Comparison of ENCODE assay signal across 11 cellular contexts in the genomic region with DNA sequence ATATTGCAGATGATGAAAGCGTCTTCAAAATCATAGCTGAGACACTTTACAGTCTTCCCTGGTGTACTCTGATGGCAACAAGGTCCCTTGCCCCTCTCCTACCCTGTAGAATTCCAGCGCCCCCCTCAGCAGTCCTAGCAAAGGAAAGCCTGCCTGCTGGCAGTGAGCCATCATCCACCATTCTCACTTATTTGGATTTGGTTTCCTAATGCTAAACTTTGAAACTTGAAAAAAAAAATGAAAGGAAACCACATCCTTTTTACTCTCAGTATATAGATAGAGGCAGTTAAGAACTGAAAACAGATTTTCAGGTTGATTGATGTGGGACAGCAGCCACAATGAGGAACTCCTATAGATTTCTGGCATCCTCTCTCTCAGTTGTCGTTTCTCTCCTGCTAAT. TPM values are rescaled to one million over a fixed set of nuclear protein-coding genes. Genes with fewer than 3 reads are reported as not detected.
A peak's percentile ranks its signal among the peaks of the same experiment; 100 is the strongest.
DNase-seq lines count a peak whose midpoint lies in the region; ATAC-seq and TF ChIP-seq lines count a peak whose summit lies in the region.
"Had no signal": no experiment of that assay in that cellular context is flagged by ENCODE, and none has a peak within 500 bp of the region (broad histone marks: within the 10 kb centered on the region; RNA-seq: fewer than 3 reads in every experiment).

A gene (plus strand): TSS at position 302 of the 400 bp plus-strand sequence. CDS start 37 bp downstream, at position 339.

- TF ChIP-seq CTCF in natural killer cell (IDR thresholded peaks at IDR 0.05) (no peak), endodermal cell (conservative IDR thresholded peaks at IDR 0.05) (no peak), gastroesophageal sphincter (IDR thresholded peaks at IDR 0.05) (no peak)

- H3K9me3 ChIP-seq in endodermal cell (ENCODE audit: control insufficient read depth, low read length) (no peaks in the 10 kb centered on the region), gastroesophageal sphincter (peaks cover 0 to 3% (median 0%) of the 10 kb centered on the region in 3 donors)

- peak within 1 kb of the TSS; percentile 52 for H3K4me3 ChIP-seq in Jurkat, Clone E6-1 (ENCODE audit: low read length)
- H3K4me3 ChIP-seq in endodermal cell (ENCODE audit: low read length), result no peak within 1 kb of the TSS
- H3K4me3 ChIP-seq in gastroesophageal sphincter, result peak within 1 kb of the TSS in 1 of 2 donors; percentile 1

- peaks cover 72% of the 10 kb centered on the region for H3K4me1 Mint-ChIP-seq in activated T-helper 2 cell treated with anti-CD3 and anti-CD28 coated beads, Interferon-gamma antibody, Interleukin-2, Interleukin-4, amounts not matched to agents 10 μg/mL and 5 μg/mL and 100 μg/mL, durations not matched to agents 14 hours and 24 hours and 36 hours (ENCODE audit: low read depth)
- H3K4me1 Mint-ChIP-seq in natural killer cell, result peaks cover 79 to 85% of the 10 kb centered on the region in 2 donors
- peaks cover 17% of the 10 kb centered on the region for H3K4me1 Mint-ChIP-seq in endodermal cell

- no peaks in the 10 kb centered on the region for H3K27me3 Mint-ChIP-seq in activated T-helper 2 cell treated with anti-CD3 and anti-CD28 coated beads, Interferon-gamma antibody, Interleukin-2, Interleukin-4, amounts not matched to agents 10 μg/mL and 5 μg/mL and 100 μg/mL, durations not matched to agents 14 hours and 24 hours and 36 hours (ENCODE audit: low read depth)
- H3K27me3 Mint-ChIP-seq in natural killer cell (ENCODE audit: low read depth in 2 of 2) (no peaks in the 10 kb centered on the region), endodermal cell (ENCODE audit: insufficient read depth) (peaks cover 7% of the 10 kb centered on the region)

- ATAC-seq in natural killer cell, result peak; percentile 37 to 56 (median 54)
- ATAC-seq in gastroesophageal sphincter, result no peak

- peaks cover 62% of the 10 kb centered on the region for H3K36me3 Mint-ChIP-seq in activated T-helper 2 cell treated with anti-CD3 and anti-CD28 coated beads, Interferon-gamma antibody, Interleukin-2, Interleukin-4, amounts not matched to agents 10 μg/mL and 5 μg/mL and 100 μg/mL, durations not matched to agents 14 hours and 24 hours and 36 hours (ENCODE audit: low read depth)
- H3K36me3 Mint-ChIP-seq in natural killer cell, result peaks cover 21% of the 10 kb centered on the region
- H3K36me3 Mint-ChIP-seq in endodermal cell (ENCODE audit: low read depth), result no peaks in the 10 kb centered on the region
- H3K36me3 Mint-ChIP-seq: memory B cell had no signal

- no peak within 1 kb of the TSS for H3K9ac ChIP-seq in endodermal cell (ENCODE audit: extremely low read depth, low read length, poor library complexity, severe bottlenecking)

- H3K4me1 ChIP-seq in endodermal cell (ENCODE audit: control insufficient read depth, insufficient read depth, low read length) (no peaks in the 10 kb centered on the region), gastroesophageal sphincter (no peaks in the 10 kb centered on the region)

- peak within 1 kb of the TSS; percentile 88 for H3K27ac Mint-ChIP-seq in activated T-helper 2 cell treated with anti-CD3 and anti-CD28 coated beads, Interferon-gamma antibody, Interleukin-2, Interleukin-4, amounts not matched to agents 10 μg/mL and 5 μg/mL and 100 μg/mL, durations not matched to agents 14 hours and 24 hours and 36 hours
- H3K27ac Mint-ChIP-seq in natural killer cell (peak within 1 kb of the TSS; percentile 92 to 96), endodermal cell (no peak within 1 kb of the TSS)
- H3K27ac Mint-ChIP-seq: memory B cell had no signal

- peak within 1 kb of the TSS; percentile 79 for H3K4me3 Mint-ChIP-seq in activated T-helper 2 cell treated with anti-CD3 and anti-CD28 coated beads, Interferon-gamma antibody, Interleukin-2, Interleukin-4, amounts not matched to agents 10 μg/mL and 5 μg/mL and 100 μg/mL, durations not matched to agents 14 hours and 24 hours and 36 hours (ENCODE audit: low read depth)
- peak within 1 kb of the TSS; percentile 94 for H3K4me3 Mint-ChIP-seq in natural killer cell
- H3K4me3 Mint-ChIP-seq in endodermal cell, result no peak within 1 kb of the TSS
- H3K4me3 Mint-ChIP-seq: memory B cell had no signal

- H3K36me3 ChIP-seq in endodermal cell (ENCODE audit: control insufficient read depth, insufficient read depth, low read length), result no peaks in the 10 kb centered on the region
- no peaks in the 10 kb centered on the region for H3K36me3 ChIP-seq in gastroesophageal sphincter

- H3K27ac ChIP-seq in endodermal cell (ENCODE audit: low read depth, low read length) (no peak within 1 kb of the TSS), gastroesophageal sphincter (no peak within 1 kb of the TSS)

- no peaks in the 10 kb centered on the region for H3K27me3 ChIP-seq in endodermal cell (ENCODE audit: control insufficient read depth, insufficient read depth, low read length, poor library complexity, severe bottlenecking)
- no peaks in the 10 kb centered on the region for H3K27me3 ChIP-seq in gastroesophageal sphincter

- intact Hi-C loops in activated T-helper 2 cell treated with anti-CD3 and anti-CD28 coated beads, Interferon-gamma antibody, Interleukin-2, Interleukin-4, amounts not matched to agents 10 μg/mL and 5 μg/mL and 100 μg/mL, durations not matched to agents 14 hours and 24 hours and 36 hours (cut with micrococcal nuclease), result loop anchor here (1.0 to 2.0 kb wide), 8 partner anchors 30 to 200 kb away; no protein-coding TSS in a partner anchor
- intact Hi-C loops in natural killer cell (cut with micrococcal nuclease), result loop anchor here (1.0 to 5.0 kb wide), 6 partner anchors 40 to 455 kb away; a partner anchor contains a TSS

- WGBS in endodermal cell (ENCODE audit: insufficient coverage in 1 of 2, insufficient read length in 1 of 2), 2 experiments, result 75 to 95% methylated on average over 1 to 3 of the region's 3 CpGs
- 43 to 51% methylated on average over 2 to 3 of the region's 3 CpGs for WGBS in gastroesophageal sphincter (ENCODE audit: low coverage in 1 of 2), 2 donors

- TF ChIP-seq POLR2A in gastroesophageal sphincter (IDR thresholded peaks at IDR 0.05), result no peak

- no peak for TF ChIP-seq EP300 in gastroesophageal sphincter (IDR thresholded peaks at IDR 0.05)

- H3K9me3 Mint-ChIP-seq in activated T-helper 2 cell treated with anti-CD3 and anti-CD28 coated beads, Interferon-gamma antibody, Interleukin-2, Interleukin-4, amounts not matched to agents 10 μg/mL and 5 μg/mL and 100 μg/mL, durations not matched to agents 14 hours and 24 hours and 36 hours, result peaks cover 36% of the 10 kb centered on the region
- peaks cover 5% of the 10 kb centered on the region in 2 donors for H3K9me3 Mint-ChIP-seq in natural killer cell
- H3K9me3 Mint-ChIP-seq in endodermal cell, result peaks cover 5% of the 10 kb centered on the region

- peak; percentile 94 for DNase-seq in Jurkat, Clone E6-1 (ENCODE audit: low read depth, low spot score)
- DNase-seq in SW480 (ENCODE audit: low spot score) (peak; percentile 6), natural killer cell (peak; percentile 33), endodermal cell (no peak), epidermal melanocyte (ENCODE audit: insufficient read length, low spot score) (no peak)
- DNase-seq in activated T-helper 2 cell treated with anti-CD3 and anti-CD28 coated beads, Interferon-gamma antibody, Interleukin-2, Interleukin-4, amounts not matched to agents 10 μg/mL and 5 μg/mL and 100 μg/mL, durations not matched to agents 14 hours and 24 hours and 36 hours (ENCODE audit: low spot score), result peak; percentile 31
- DNase-seq: NCI-H1092 treated with DMSO at 0.1 percent for 48 hours, NCI-H526 treated with DMSO at 0.1 percent for 48 hours had no signal

RNA-seq across cellular contexts. Expression of the gene that starts here (rescaled TPM):
- polyA plus RNA-seq in Jurkat, Clone E6-1 (2012; ENCODE audit: insufficient read depth, insufficient read length), result 72.9 TPM
- total RNA-seq in activated T-helper 2 cell treated with anti-CD3 and anti-CD28 coated beads, Interferon-gamma antibody, Interleukin-2, Interleukin-4, amounts not matched to agents 10 μg/mL and 5 μg/mL and 100 μg/mL, durations not matched to agents 14 hours and 24 hours and 36 hours, result 95.1 and 96.9 TPM in 2 replicates
- total RNA-seq in natural killer cell, result 100 to 1,000 TPM; 530 to 621 (median 590) TPM
- under 1 TPM in 1 of 2 donors, not detected in 1; 0.31 TPM for total RNA-seq in endodermal cell
- polyA plus RNA-seq in endodermal cell (2013, experiment 1 of 2), result not detected
- not detected for polyA plus RNA-seq in endodermal cell (2013, experiment 2 of 2)
- 1 to 10 TPM in 1 of 4 donors, not detected in 3; 3.5 TPM for total RNA-seq in gastroesophageal sphincter
- total RNA-seq: renal cortical epithelial cell had no signal

Comparison
In these comparisons a context has a peak if more than half of its experiments do, and no peak if none do; other contexts are left out.
1. RNA of the gene that starts here (total RNA-seq): 530 to 621 TPM in natural killer cell and 95.1 to 96.9 TPM in activated T-helper 2 cell treated with anti-CD3 and anti-CD28 coated beads, Interferon-gamma antibody, Interleukin-2, Interleukin-4, amounts not matched to agents 10 μg/mL and 5 μg/mL and 100 μg/mL, durations not matched to agents 14 hours and 24 hours and 36 hours; 3.5 TPM in gastroesophageal sphincter and 0.31 TPM in endodermal cell; every median in the first group is over 10 times any median in the second.
2. DNase-seq: peak in Jurkat, Clone E6-1 (single experiment), SW480 (single experiment), activated T-helper 2 cell treated with anti-CD3 and anti-CD28 coated beads, Interferon-gamma antibody, Interleukin-2, Interleukin-4, amounts not matched to agents 10 μg/mL and 5 μg/mL and 100 μg/mL, durations not matched to agents 14 hours and 24 hours and 36 hours (single experiment) and natural killer cell (single experiment); none in endodermal cell (single experiment) and epidermal melanocyte (single experiment).